ENCODE assay signal across 8 cellular contexts in the genomic region with DNA sequence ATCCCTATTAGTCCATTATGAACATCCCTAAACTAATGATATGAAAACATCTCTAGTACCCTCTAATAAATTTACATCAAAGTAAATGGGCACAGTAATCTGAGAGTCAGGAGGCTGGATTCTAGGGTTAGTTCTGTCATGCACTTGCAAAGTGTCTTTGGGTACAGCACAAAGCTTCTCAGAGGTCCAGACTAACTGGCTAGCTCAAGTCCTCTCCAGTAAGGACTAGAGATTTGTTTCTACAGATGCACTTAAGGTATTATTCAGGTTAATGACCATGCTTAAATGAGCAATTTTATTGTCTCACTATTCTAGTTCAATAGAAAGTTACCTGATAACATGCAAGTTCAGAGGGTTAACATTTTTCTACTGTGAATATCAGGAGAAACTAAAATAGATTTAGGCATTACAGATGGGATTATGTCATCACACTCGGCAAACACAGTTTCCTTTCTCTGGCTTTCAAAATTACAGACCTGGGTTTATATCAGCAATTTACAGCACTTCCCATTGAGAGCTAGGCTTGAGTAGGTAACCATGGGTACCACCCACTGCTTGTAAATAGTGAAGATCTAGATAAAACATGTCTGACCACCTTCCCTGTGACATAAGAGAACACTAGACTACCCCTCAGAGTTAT.
DNase-seq lines count a peak whose midpoint lies in the region; ATAC-seq and TF ChIP-seq lines count a peak whose summit lies in the region.

No MANE protein-coding gene starts in this region.

- DNase-seq in CD4-positive, alpha-beta memory T cell, result peak; percentile 72 to 87 (median 82)
- peak; percentile 18 for DNase-seq in H7
- DNase-seq in OCI-M2 (lab: John Stamatoyannopoulos, UW; ENCODE audit: unreplicated experiment), result peak; percentile 52
- peak; percentile 47 for DNase-seq in fibroblast of peridontal ligament (ENCODE audit: extremely low read depth)
- DNase-seq in NCI-H1694 (lab: John Stamatoyannopoulos, UW), result no peak
- no peak for DNase-seq in activated effector memory CD4-positive, alpha-beta T cell treated with Interleukin-2 at 50 U/mL for 16 hours
- no peak for DNase-seq in gastrocnemius medialis

- H3K4me3 ChIP-seq in CD4-positive, alpha-beta memory T cell (ENCODE audit: low read length in 2 of 2), result no peak overlapping the region
- no peak overlapping the region for H3K4me3 ChIP-seq in H7 (ENCODE audit: insufficient read depth, low read depth, low read length)
- H3K4me3 ChIP-seq in gastrocnemius medialis, result no peak overlapping the region

- H3K27me3 ChIP-seq in CD4-positive, alpha-beta memory T cell (ENCODE audit: insufficient read depth, low read length), result no peaks in the 10 kb centered on the region
- H3K27me3 ChIP-seq in H7 (ENCODE audit: control insufficient read depth, insufficient read depth, low read length) (no peaks in the 10 kb centered on the region), gastrocnemius medialis (no peaks in the 10 kb centered on the region)

- intact Hi-C loops in CD4-positive, alpha-beta memory T cell (cut with micrococcal nuclease), result loop anchor here (2.0 kb wide), 1 partner anchor 496 kb away; no protein-coding TSS in a partner anchor
- intact Hi-C loops in gastrocnemius medialis (cut with DNase I; ENCODE audit: low total_unique reads), result no loop called here

- peaks cover 69% of the 10 kb centered on the region for H3K4me1 ChIP-seq in CD4-positive, alpha-beta memory T cell (ENCODE audit: insufficient read depth, low read length)
- no peaks in the 10 kb centered on the region for H3K4me1 ChIP-seq in gastrocnemius medialis

- H3K9me3 ChIP-seq in CD4-positive, alpha-beta memory T cell (ENCODE audit: control insufficient read depth in 1 of 2, low read length in 2 of 2), result no peaks in the 10 kb centered on the region
- H3K9me3 ChIP-seq in gastrocnemius medialis, result no peaks in the 10 kb centered on the region

- POLR2A ChIA-PET in CD4-positive, alpha-beta memory T cell (lab: Charles Lee; ENCODE audit: partially characterized antibody), result interaction anchor here (0.5 to 1.2 kb wide), 3 partner anchors 52 to 497 kb away, joined by 3 read pairs; a partner anchor contains a TSS

- peak overlapping the region; percentile 72 for H3K27ac ChIP-seq in CD4-positive, alpha-beta memory T cell (ENCODE audit: low read depth, low read length)
- no peak overlapping the region for H3K27ac ChIP-seq in gastrocnemius medialis

- TF ChIP-seq CTCF in gastrocnemius medialis (IDR thresholded peaks at IDR 0.05 in 4 of 5, conservative IDR thresholded peaks at IDR 0.05 in 1 of 5), result no peak

- in situ Hi-C loops in gastrocnemius medialis (cut with MboI; ENCODE audit: low sequenced_read_pairs in 4 of 4), result no loop called here

- H3K9me3 Mint-ChIP-seq in CD4-positive, alpha-beta memory T cell, result peaks cover 0 to 5% (median under 1%) of the 10 kb centered on the region in 8 donors

- ATAC-seq in HG03457 (IDR thresholded peaks at IDR 0.05; ENCODE audit: unreplicated experiment) (no peak), gastrocnemius medialis (no peak)

- no peak for TF ChIP-seq POLR2A in gastrocnemius medialis (IDR thresholded peaks at IDR 0.05)

- H3K4me1 Mint-ChIP-seq in CD4-positive, alpha-beta memory T cell, result peaks cover 37 to 53% (median 45%) of the 10 kb centered on the region in 4 donors

- H3K36me3 Mint-ChIP-seq in CD4-positive, alpha-beta memory T cell, result peaks cover 12 to 13% of the 10 kb centered on the region in 2 donors

- H3K27ac Mint-ChIP-seq in CD4-positive, alpha-beta memory T cell, result peak overlapping the region; percentile 83 to 95 (median 87)

- no peaks in the 10 kb centered on the region for H3K36me3 ChIP-seq in CD4-positive, alpha-beta memory T cell (ENCODE audit: insufficient read depth, low read length)
- H3K36me3 ChIP-seq in H7 (replicated peaks; ENCODE audit: control insufficient read depth, insufficient read depth, low read length) (no peaks in the 10 kb centered on the region), gastrocnemius medialis (no peaks in the 10 kb centered on the region)

- H3K4me3 Mint-ChIP-seq in CD4-positive, alpha-beta memory T cell, result peak overlapping the region; percentile 8 to 64 (median 48)

- CTCF ChIA-PET in CD4-positive, alpha-beta memory T cell (lab: Charles Lee; ENCODE audit: partially characterized antibody), result no interaction called here

- H3K27me3 Mint-ChIP-seq in CD4-positive, alpha-beta memory T cell, result no peaks in the 10 kb centered on the region

Comparison
In these comparisons a context has a peak if more than half of its experiments do, and no peak if none do; other contexts are left out.
1. DNase-seq: peak in CD4-positive, alpha-beta memory T cell (5 of 5), H7 (single experiment), OCI-M2 (single experiment) and fibroblast of peridontal ligament (single experiment); none in NCI-H1694 (single experiment), activated effector memory CD4-positive, alpha-beta T cell treated with Interleukin-2 at 50 U/mL for 16 hours (single experiment) and gastrocnemius medialis (0 of 2).